ENCODE assay signal across 1 cellular context in the genomic region with DNA sequence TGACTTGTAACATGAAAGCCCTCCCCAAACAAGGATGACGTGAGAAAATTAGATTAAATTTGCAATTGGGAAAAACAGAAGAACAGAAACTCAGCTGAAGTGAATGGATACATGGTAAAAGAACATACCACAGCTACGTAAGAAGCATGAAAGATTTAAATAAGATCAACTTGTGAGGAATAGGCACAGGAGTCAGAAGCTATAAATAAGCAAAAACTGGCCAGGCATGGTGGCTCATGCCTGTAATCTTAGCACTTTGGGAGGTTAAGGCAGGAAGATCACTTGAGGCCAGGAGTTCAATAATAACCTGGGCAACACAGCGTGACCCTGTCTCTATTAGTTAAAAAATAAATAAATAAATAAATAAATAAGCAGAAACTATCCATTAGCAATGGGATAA.
TF ChIP-seq lines count a peak whose summit lies in the region.

No MANE protein-coding gene starts in this region.

TF ChIP-seq in GM23338, 12 proteins besides CTCF, POLR2A, EP300 and RAD21 (continued from another document):
- TF ChIP-seq, protein P1, sequence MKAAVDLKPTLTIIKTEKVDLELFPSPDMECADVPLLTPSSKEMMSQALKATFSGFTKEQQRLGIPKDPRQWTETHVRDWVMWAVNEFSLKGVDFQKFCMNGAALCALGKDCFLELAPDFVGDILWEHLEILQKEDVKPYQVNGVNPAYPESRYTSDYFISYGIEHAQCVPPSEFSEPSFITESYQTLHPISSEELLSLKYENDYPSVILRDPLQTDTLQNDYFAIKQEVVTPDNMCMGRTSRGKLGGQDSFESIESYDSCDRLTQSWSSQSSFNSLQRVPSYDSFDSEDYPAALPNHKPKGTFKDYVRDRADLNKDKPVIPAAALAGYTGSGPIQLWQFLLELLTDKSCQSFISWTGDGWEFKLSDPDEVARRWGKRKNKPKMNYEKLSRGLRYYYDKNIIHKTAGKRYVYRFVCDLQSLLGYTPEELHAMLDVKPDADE (IDR thresholded peaks at IDR 0.05) = no peak
- TF ChIP-seq POLR2AphosphoS5 (IDR thresholded peaks at IDR 0.05; ENCODE audit: low read depth) (no peak), EZH2 (IDR thresholded peaks at IDR 0.05; ENCODE audit: low read depth, unreplicated experiment) (no peak), CREB1 (CRISPR knock-in tag; IDR thresholded peaks at IDR 0.05; ENCODE audit: low read depth) (no peak), ZNF331 (CRISPR knock-in tag; IDR thresholded peaks at IDR 0.05; ENCODE audit: low read depth) (no peak)
